In the genomic region with DNA sequence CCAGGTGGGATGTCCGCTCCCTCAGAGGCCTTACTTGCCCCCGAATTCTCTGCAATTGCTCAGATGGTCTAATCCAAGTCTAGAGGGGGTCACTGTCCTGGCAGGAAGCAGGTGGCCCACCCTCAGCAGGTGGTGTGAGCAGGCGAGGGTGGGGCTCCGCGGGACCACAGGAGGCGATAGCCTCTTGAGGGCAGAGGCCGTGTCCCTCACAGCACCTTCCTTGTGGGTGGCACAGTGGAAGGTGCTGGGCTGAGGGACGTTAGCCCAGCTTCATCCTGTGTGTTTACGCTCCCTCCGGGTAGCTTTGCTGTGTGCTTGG, we compare ENCODE assay signal across 1 cellular context.
TF ChIP-seq lines count a peak whose summit lies in the region.

No MANE protein-coding gene starts in this region.

TF ChIP-seq in WTC11, 78 proteins besides CTCF, POLR2A, EP300 and RAD21 (continued from another document):
- TF ChIP-seq, protein P1, sequence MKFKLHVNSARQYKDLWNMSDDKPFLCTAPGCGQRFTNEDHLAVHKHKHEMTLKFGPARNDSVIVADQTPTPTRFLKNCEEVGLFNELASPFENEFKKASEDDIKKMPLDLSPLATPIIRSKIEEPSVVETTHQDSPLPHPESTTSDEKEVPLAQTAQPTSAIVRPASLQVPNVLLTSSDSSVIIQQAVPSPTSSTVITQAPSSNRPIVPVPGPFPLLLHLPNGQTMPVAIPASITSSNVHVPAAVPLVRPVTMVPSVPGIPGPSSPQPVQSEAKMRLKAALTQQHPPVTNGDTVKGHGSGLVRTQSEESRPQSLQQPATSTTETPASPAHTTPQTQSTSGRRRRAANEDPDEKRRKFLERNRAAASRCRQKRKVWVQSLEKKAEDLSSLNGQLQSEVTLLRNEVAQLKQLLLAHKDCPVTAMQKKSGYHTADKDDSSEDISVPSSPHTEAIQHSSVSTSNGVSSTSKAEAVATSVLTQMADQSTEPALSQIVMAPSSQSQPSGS (CRISPR knock-in tag; IDR thresholded peaks at IDR 0.05; ENCODE audit: borderline replicate concordance, low read depth) = no peak
- TF ChIP-seq PRRX2 (CRISPR knock-in tag; IDR thresholded peaks at IDR 0.05) (no peak), PRDM15 (CRISPR knock-in tag; IDR thresholded peaks at IDR 0.05) (no peak), HMGXB4 (CRISPR knock-in tag; IDR thresholded peaks at IDR 0.05) (no peak), ZNF263 (CRISPR knock-in tag; IDR thresholded peaks at IDR 0.05; ENCODE audit: low read depth) (no peak), PREB (CRISPR knock-in tag; IDR thresholded peaks at IDR 0.05; ENCODE audit: borderline replicate concordance) (no peak), NR1H2 (CRISPR knock-in tag; IDR thresholded peaks at IDR 0.05) (no peak), ZNF423 (CRISPR knock-in tag; IDR thresholded peaks at IDR 0.05) (no peak), MAX (CRISPR knock-in tag; IDR thresholded peaks at IDR 0.05) (no peak), RELA (CRISPR knock-in tag; IDR thresholded peaks at IDR 0.05; ENCODE audit: borderline replicate concordance) (no peak), STAT6 (CRISPR knock-in tag; conservative IDR thresholded peaks at IDR 0.05; ENCODE audit: low read depth) (no peak)
